Comparison of ENCODE assay signal across 1 cellular context in genomic region chr5:157142317-157143126, GRCh38.
A peak's percentile ranks its signal among the peaks of the same experiment; 100 is the strongest.
TF ChIP-seq lines count a peak whose summit lies in the region.

MED7 (minus strand) TSS chr5:157142865; CDS start chr5:157139431, 3,434 bp downstream.

TF ChIP-seq in HepG2, 621 proteins besides CTCF, POLR2A, EP300 and RAD21 (continued from another document and continues in another):
- TF ChIP-seq IKZF5 (CRISPR knock-in tag; IDR thresholded peaks at IDR 0.05) (peak; percentile 71; the same call in 1 of the 2 replicates), ZNF264 (CRISPR knock-in tag; IDR thresholded peaks at IDR 0.05) (no peak), NFKB2 (CRISPR knock-in tag; IDR thresholded peaks at IDR 0.05; ENCODE audit: borderline replicate concordance) (no peak; the same call in 1 of the 2 replicates), CSRNP1 (CRISPR knock-in tag; IDR thresholded peaks at IDR 0.05) (no peak; the same call in 1 of the 2 replicates), KAT7 (CRISPR knock-in tag; IDR thresholded peaks at IDR 0.05; ENCODE audit: borderline replicate concordance) (peak; percentile 74; the same call in 1 of the 2 replicates), ZNF672 (CRISPR knock-in tag; IDR thresholded peaks at IDR 0.05) (no peak), RBM39 (IDR thresholded peaks at IDR 0.05; ENCODE audit: low read depth, low read length, poor library complexity, severe bottlenecking) (peak; percentile 59), SRSF1 (optimal IDR thresholded peaks at IDR 0.05; ENCODE audit: low read depth, low read length) (peak; percentile 54), BATF2 (CRISPR knock-in tag; IDR thresholded peaks at IDR 0.05) (no peak), ZBTB4 (CRISPR knock-in tag; IDR thresholded peaks at IDR 0.05; ENCODE audit: borderline replicate concordance) (peak; percentile 63; the same call in 1 of the 2 replicates), ZNF451 (CRISPR knock-in tag; IDR thresholded peaks at IDR 0.05) (no peak), SALL1 (CRISPR knock-in tag; IDR thresholded peaks at IDR 0.05) (peak; percentile 31; the same call in 1 of the 2 replicates), THAP8 (CRISPR knock-in tag; IDR thresholded peaks at IDR 0.05; ENCODE audit: borderline replicate concordance) (peak; percentile 73; the same call in 1 of the 2 replicates), POLR2G (IDR thresholded peaks at IDR 0.05; ENCODE audit: low read depth, low read length) (peak; percentile 92), DPF2 (CRISPR knock-in tag; IDR thresholded peaks at IDR 0.05; ENCODE audit: borderline replicate concordance, low read depth) (no peak), SOX13 (IDR thresholded peaks at IDR 0.05) (no peak), SOX13 (CRISPR knock-in tag; conservative IDR thresholded peaks at IDR 0.05 in 1 of 2, IDR thresholded peaks at IDR 0.05 in 1 of 2) (0 out of 4 replicates have a peak, but pooled peaks of 1 of the 2 experiments have one; percentile 4), ZNF678 (CRISPR knock-in tag; IDR thresholded peaks at IDR 0.05) (no peak), E2F1 (CRISPR knock-in tag; IDR thresholded peaks at IDR 0.05) (no peak), ZFP90 (CRISPR knock-in tag; IDR thresholded peaks at IDR 0.05; ENCODE audit: borderline replicate concordance) (no peak), MBNL3 (CRISPR knock-in tag; conservative IDR thresholded peaks at IDR 0.05) (no peak), POGZ (CRISPR knock-in tag; IDR thresholded peaks at IDR 0.05) (peak; percentile 82), NONO (IDR thresholded peaks at IDR 0.05) (no peak), NONO (CRISPR knock-in tag; conservative IDR thresholded peaks at IDR 0.05) (no peak), ZNF225 (CRISPR knock-in tag; IDR thresholded peaks at IDR 0.05) (peak; percentile 79; the same call in 1 of the 2 replicates), ZNF335 (CRISPR knock-in tag; IDR thresholded peaks at IDR 0.05) (no peak), HOMEZ (CRISPR knock-in tag; IDR thresholded peaks at IDR 0.05; ENCODE audit: low read depth) (peak; percentile 69), RFXAP (CRISPR knock-in tag; IDR thresholded peaks at IDR 0.05; ENCODE audit: borderline replicate concordance) (no peak), ZBTB21 (CRISPR knock-in tag; IDR thresholded peaks at IDR 0.05) (no peak), PHF20 (CRISPR knock-in tag; IDR thresholded peaks at IDR 0.05) (peak; percentile 72), TAF15 (IDR thresholded peaks at IDR 0.05; ENCODE audit: low read depth, low read length, poor library complexity, severe bottlenecking) (peak; percentile 76), ZNF503 (CRISPR knock-in tag; IDR thresholded peaks at IDR 0.05) (no peak), ZNF235 (CRISPR knock-in tag; IDR thresholded peaks at IDR 0.05; ENCODE audit: borderline replicate concordance) (no peak; the same call in 1 of the 2 replicates), ZNF878 (CRISPR knock-in tag; IDR thresholded peaks at IDR 0.05) (no peak), ZFY (CRISPR knock-in tag; IDR thresholded peaks at IDR 0.05) (peak; percentile 74), ZNF569 (CRISPR knock-in tag; IDR thresholded peaks at IDR 0.05; ENCODE audit: borderline replicate concordance) (no peak), ZBTB7A (CRISPR knock-in tag; IDR thresholded peaks at IDR 0.05) (no peak), ZXDC (CRISPR knock-in tag; IDR thresholded peaks at IDR 0.05) (no peak), POLR2AphosphoS5 (IDR thresholded peaks at IDR 0.05; ENCODE audit: low read depth, low read length) (peak; percentile 91), NR1H2 (CRISPR knock-in tag; IDR thresholded peaks at IDR 0.05; ENCODE audit: borderline replicate concordance, low read depth) (no peak), ZNF687 (CRISPR knock-in tag; IDR thresholded peaks at IDR 0.05) (peak; percentile 86)
